Comparison of ENCODE assay signal across 19 cellular contexts in genomic region chr17:57412520-57413096, GRCh38.
"Had no signal": no experiment of that assay in that cellular context is flagged by ENCODE, and none has a peak within 500 bp of the region (broad histone marks: within the 10 kb centered on the region; RNA-seq: fewer than 3 reads in every experiment).

No MANE protein-coding gene starts in this region.

- DNase-seq: activated B cell treated with CpG ODN at 0.5 μM for 24 hours; activated CD4-positive, alpha-beta memory T cell treated with anti-CD3 and anti-CD28 coated beads for 36 hours; activated CD4-positive, alpha-beta T cell treated with anti-CD3 and anti-CD28 coated beads for 4 hours; activated naive CD4-positive, alpha-beta T cell treated with Interleukin-2 at 50 U/mL for 16 hours; activated naive CD8-positive, alpha-beta T cell treated with anti-CD3 and anti-CD28 coated beads for 36 hours; activated T-cell treated with anti-CD3 and anti-CD28 coated beads, Interleukin-2, amount 50 U/mL, for 48 hours; glutamatergic neuron; hypothalamus; left ventricle myocardium inferior; naive thymus-derived CD4-positive, alpha-beta T cell; sigmoid colon; stimulated activated CD4-positive, alpha-beta T cell treated with anti-CD3 and anti-CD28 coated beads, Interleukin-15, amount 100 ng/mL, for 24 hours; transverse colon had no signal

- H3K4me3 ChIP-seq: coronary artery, esophagus muscularis mucosa, left ventricle myocardium inferior, sigmoid colon, smooth muscle cell, transverse colon had no signal

- H3K9me3 ChIP-seq: esophagus muscularis mucosa, left ventricle myocardium inferior, sigmoid colon, transverse colon had no signal

- H3K27me3 ChIP-seq: esophagus muscularis mucosa, sigmoid colon, transverse colon had no signal

- ATAC-seq: naive thymus-derived CD4-positive, alpha-beta T cell; stimulated activated memory B cell treated with anti-CD40 and anti-IgM and Interleukin-4, amounts not matched to agents 10 μg/mL and 1 μg/mL and 100 μg/mL, for 72 hours had no signal

- H3K4me2 ChIP-seq: smooth muscle cell had no signal

- H3K36me3 ChIP-seq: esophagus muscularis mucosa, left ventricle myocardium inferior, sigmoid colon, transverse colon had no signal

- H3K27ac ChIP-seq: coronary artery, esophagus muscularis mucosa, left ventricle myocardium inferior, sigmoid colon had no signal

- FAIRE-seq: astrocyte, frontal cortex had no signal
